15 cellular contexts compared by ENCODE assay signal in genomic region chr17:67831268-67831667, GRCh38. TPM values are rescaled to one million over a fixed set of nuclear protein-coding genes. Genes with fewer than 3 reads are reported as not detected.
DNase-seq lines count a peak whose midpoint lies in the region; ATAC-seq and TF ChIP-seq lines count a peak whose summit lies in the region.
"Had no signal": no experiment of that assay in that cellular context is flagged by ENCODE, and none has a peak within 500 bp of the region (broad histone marks: within the 10 kb centered on the region; RNA-seq: fewer than 3 reads in every experiment).

No MANE protein-coding gene starts in this region.

- TF ChIP-seq EP300 in neural cell (conservative IDR thresholded peaks at IDR 0.05; ENCODE audit: poor library complexity, severe bottlenecking) = no peak

- no peak overlapping the region for H3K27ac ChIP-seq in DOHH2 (ENCODE audit: low read depth, low read length)
- no peak overlapping the region for H3K27ac ChIP-seq in PC-3 (ENCODE audit: low read length)
- H3K27ac ChIP-seq in epithelial cell of prostate = peak overlapping the region; percentile 29
- H3K27ac ChIP-seq in neural cell (ENCODE audit: low read length) = no peak overlapping the region
- H3K27ac ChIP-seq: thoracic aorta had no signal

- H3K9ac ChIP-seq in PC-3 (ENCODE audit: low read length) (no peak overlapping the region), neural cell (ENCODE audit: low read length) (no peak overlapping the region)

- H3K27me3 ChIP-seq in DOHH2 (ENCODE audit: control insufficient read depth, low read length) (no peaks in the 10 kb centered on the region), PC-3 (ENCODE audit: low read length) (no peaks in the 10 kb centered on the region), neural cell (ENCODE audit: insufficient read depth, low read depth, low read length) (no peaks in the 10 kb centered on the region)

- peaks cover 4% of the 10 kb centered on the region; the same call in 1 of the 2 replicates for H3F3A ChIP-seq in DOHH2 (ENCODE audit: control insufficient read depth, insufficient read depth)
- no peaks in the 10 kb centered on the region for H3F3A ChIP-seq in PC-3 (ENCODE audit: low read length, unreplicated experiment)
- H3F3A ChIP-seq in neural cell (ENCODE audit: insufficient read depth, low read length, poor library complexity, severe bottlenecking) = no peaks in the 10 kb centered on the region

- H3K9me3 ChIP-seq in DOHH2 (ENCODE audit: control insufficient read depth, insufficient read depth, low read length) (no peaks in the 10 kb centered on the region), PC-3 (ENCODE audit: low read length) (no peaks in the 10 kb centered on the region), neural cell (ENCODE audit: low read length) (no peaks in the 10 kb centered on the region)
- H3K9me3 ChIP-seq: thoracic aorta had no signal

- no peak for ATAC-seq in PC-3
- ATAC-seq in GM19324 (IDR thresholded peaks at IDR 0.05; ENCODE audit: low FRiP score, unreplicated experiment) = no peak

- H3K4me2 ChIP-seq in DOHH2 (ENCODE audit: low read length) (peak overlapping the region; percentile 62), PC-3 (ENCODE audit: low read length) (no peak overlapping the region), neural cell (ENCODE audit: low read length) (no peak overlapping the region)

- H4K20me1 ChIP-seq in DOHH2 (ENCODE audit: control insufficient read depth, insufficient read depth, low read depth, low read length) (peaks cover 31% of the 10 kb centered on the region), PC-3 (ENCODE audit: low read length) (peaks cover 61% of the 10 kb centered on the region), neural cell (ENCODE audit: insufficient read depth) (peaks cover 17% of the 10 kb centered on the region)

- no peak for TF ChIP-seq CTCF in DOHH2 (IDR thresholded peaks at IDR 0.05; ENCODE audit: low read depth, low read length, poor library complexity, severe bottlenecking)
- TF ChIP-seq CTCF in PC-3 (conservative IDR thresholded peaks at IDR 0.05; ENCODE audit: low read depth, low read length) = no peak
- TF ChIP-seq CTCF in neural cell (IDR thresholded peaks at IDR 0.05; ENCODE audit: poor library complexity, severe bottlenecking) = no peak

- DNase-seq in PC-3 (peak; percentile 1), epithelial cell of prostate (ENCODE audit: low read depth, low spot score) (no peak), dermis blood vessel endothelial cell (no peak), HEK293T (ENCODE audit: extremely low spot score) (no peak), DMS153 (lab: John Stamatoyannopoulos, UW) (no peak)
- DNase-seq: activated CD4-positive, alpha-beta T cell treated with anti-CD3 and anti-CD28 coated beads, Interleukin-2, amount 50 U/mL, for 1 hour; activated naive CD4-positive, alpha-beta T cell; head of caudate nucleus; NCI-H1417; NCI-H69 had no signal

- H3K4me1 ChIP-seq in DOHH2 (ENCODE audit: control insufficient read depth, low read length) = peaks cover 76% of the 10 kb centered on the region
- peaks cover 28% of the 10 kb centered on the region for H3K4me1 ChIP-seq in PC-3 (ENCODE audit: insufficient read depth, low read length)

- POLR2A ChIA-PET in PC-3 (lab: Charles Lee; ENCODE audit: unreplicated experiment) (no interaction called here), HEK293T (lab: Yijun Ruan, JAX) (no interaction called here)

- H3K9me2 ChIP-seq in DOHH2 (replicated peaks; ENCODE audit: control insufficient read depth, low read length) (no peaks in the 10 kb centered on the region), PC-3 (replicated peaks; ENCODE audit: low read length) (no peaks in the 10 kb centered on the region), neural cell (ENCODE audit: insufficient read depth, low read length) (no peaks in the 10 kb centered on the region)

- H3K79me2 ChIP-seq in DOHH2 (ENCODE audit: control insufficient read depth, low read length) = peaks cover 100% of the 10 kb centered on the region
- H3K79me2 ChIP-seq in PC-3 (ENCODE audit: low read length) = peaks cover 100% of the 10 kb centered on the region
- H3K79me2 ChIP-seq in neural cell (replicated peaks; ENCODE audit: insufficient read depth, low read length) = peaks cover 93% of the 10 kb centered on the region

- no peak overlapping the region for H3K4me3 ChIP-seq in DOHH2 (ENCODE audit: low read length)
- H3K4me3 ChIP-seq in PC-3 (ENCODE audit: low read length) = no peak overlapping the region
- peak overlapping the region; percentile 74 for H3K4me3 ChIP-seq in neural cell (ENCODE audit: low read length)
- H3K4me3 ChIP-seq: lung, thoracic aorta had no signal

- H3K36me3 ChIP-seq in DOHH2 (ENCODE audit: control insufficient read depth, low read length) (peaks cover 79% of the 10 kb centered on the region), PC-3 (ENCODE audit: low read depth, low read length) (no peaks in the 10 kb centered on the region), neural cell (ENCODE audit: insufficient read depth, low read length) (no peaks in the 10 kb centered on the region)
- H3K36me3 ChIP-seq: thoracic aorta had no signal

- H2AFZ ChIP-seq in PC-3 (ENCODE audit: low read length) (no peak overlapping the region), neural cell (ENCODE audit: low read depth, low read length) (no peak overlapping the region)

- CTCF ChIA-PET in PC-3 (lab: Charles Lee) (no interaction called here), HEK293T (lab: Yijun Ruan, JAX) (no interaction called here)

- TF ChIP-seq RAD21 in neural cell (conservative IDR thresholded peaks at IDR 0.05) = no peak

- intact Hi-C loops in PC-3 (cut with micrococcal nuclease) = no loop called here

- BruUV-seq in PC-3 (replicated peaks; lab: Mats Ljungman, UMichigan) = no TSS peak

TF ChIP-seq in neural cell, 6 proteins besides CTCF, POLR2A, EP300 and RAD21 (continues in another document):
- TF ChIP-seq POLR2AphosphoS5 (IDR thresholded peaks at IDR 0.05) (no peak), TAF1 (IDR thresholded peaks at IDR 0.05; ENCODE audit: low read depth) (no peak), MXI1 (conservative IDR thresholded peaks at IDR 0.05; ENCODE audit: poor library complexity, severe bottlenecking) (no peak), REST (IDR thresholded peaks at IDR 0.05; ENCODE audit: borderline replicate concordance) (no peak), SMC3 (conservative IDR thresholded peaks at IDR 0.05; ENCODE audit: poor library complexity) (no peak)

TF ChIP-seq in HEK293T, 16 proteins besides CTCF, POLR2A, EP300 and RAD21:
- TF ChIP-seq SP1 (IDR thresholded peaks at IDR 0.05) (no peak), FOXA1 (IDR thresholded peaks at IDR 0.05) (no peak), BHLHE40 (IDR thresholded peaks at IDR 0.05; ENCODE audit: borderline replicate concordance) (no peak), L3MBTL2 (conservative IDR thresholded peaks at IDR 0.05) (no peak), FOXM1 (IDR thresholded peaks at IDR 0.05; ENCODE audit: borderline replicate concordance) (no peak), ZNF384 (IDR thresholded peaks at IDR 0.05) (no peak), ELF4 (IDR thresholded peaks at IDR 0.05) (no peak), PKNOX1 (IDR thresholded peaks at IDR 0.05) (no peak), ARNT (IDR thresholded peaks at IDR 0.05) (no peak), LEF1 (IDR thresholded peaks at IDR 0.05; ENCODE audit: borderline replicate concordance) (no peak), SUZ12 (IDR thresholded peaks at IDR 0.05) (no peak), TARDBP (IDR thresholded peaks at IDR 0.05) (no peak), HDGF (IDR thresholded peaks at IDR 0.05; ENCODE audit: borderline replicate concordance) (no peak), NFRKB (IDR thresholded peaks at IDR 0.05) (no peak), FOXK2 (IDR thresholded peaks at IDR 0.05) (no peak), CTBP1 (IDR thresholded peaks at IDR 0.05; ENCODE audit: borderline replicate concordance) (no peak)
TF ChIP-seq in HEK293T: peak in this region for 0.

RNA-seq across cellular contexts. Expression of gene BPTF, which starts 6.0 kb away (rescaled TPM):
- total RNA-seq in PC-3 (2014; rRNA removed) (53.8 and 61.8 TPM in 2 replicates), dermis blood vessel endothelial cell (48.3 and 68.5 TPM in 2 replicates)
- 46.7 and 59.2 TPM in 2 replicates for polyA plus RNA-seq in neural cell
- 196 and 269 TPM in 2 replicates for polyA minus RNA-seq in neural cell
